1 cellular context compared by ENCODE assay signal in genomic region chr6:21325201-21325856, GRCh38.
TF ChIP-seq lines count a peak whose summit lies in the region.

No MANE protein-coding gene starts in this region.

TF ChIP-seq in HepG2, 621 proteins besides CTCF, POLR2A, EP300 and RAD21 (continued from another document):
- no peak for TF ChIP-seq ZNF503 (CRISPR knock-in tag; IDR thresholded peaks at IDR 0.05)
